8 cellular contexts compared by ENCODE assay signal in the genomic region with DNA sequence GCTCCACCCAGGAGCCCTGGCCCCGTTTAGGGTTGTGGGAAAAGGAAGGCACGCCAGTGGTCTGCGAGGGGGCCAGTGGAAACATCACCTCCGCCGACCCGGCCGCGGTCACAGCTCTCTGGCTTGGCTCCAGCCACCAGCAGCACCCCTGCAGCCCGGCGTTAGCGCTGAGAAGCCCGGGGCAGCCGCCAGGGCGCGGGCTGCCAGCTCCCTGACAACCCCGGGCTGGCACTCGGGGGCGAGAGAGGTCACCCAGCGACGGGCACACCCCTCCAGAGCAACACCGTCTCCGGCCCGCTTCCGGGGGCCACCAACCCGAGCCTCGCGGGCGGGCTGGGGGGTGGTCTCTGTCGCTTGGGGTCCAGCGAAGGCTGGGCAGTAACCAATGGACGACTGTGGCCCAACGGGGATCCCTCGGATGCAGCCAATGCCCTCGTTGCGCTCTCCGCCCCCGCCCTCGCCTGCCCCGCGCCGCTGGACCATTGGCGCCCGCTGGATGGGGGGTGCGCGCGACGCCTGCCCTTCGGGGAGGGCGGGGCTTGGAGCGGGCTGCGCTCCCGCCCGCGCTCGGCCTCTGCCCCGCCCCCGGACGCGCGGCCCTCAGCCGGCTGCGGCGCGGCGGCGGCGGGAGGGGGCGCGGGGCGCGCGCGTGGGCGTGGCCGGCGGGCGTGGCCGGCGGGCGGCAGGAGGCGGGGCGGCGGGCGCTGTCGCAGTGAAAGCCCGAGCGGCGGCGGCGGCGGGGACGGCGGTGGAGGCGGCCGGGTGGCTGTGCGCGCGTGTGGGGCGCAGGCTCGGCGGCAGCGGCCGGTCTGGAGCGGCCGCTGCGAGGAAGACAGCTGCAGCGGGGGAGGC. TPM values are rescaled to one million over a fixed set of nuclear protein-coding genes. Genes with fewer than 3 reads are reported as not detected.
A peak's percentile ranks its signal among the peaks of the same experiment; 100 is the strongest.
DNase-seq lines count a peak whose midpoint lies in the region; ATAC-seq and TF ChIP-seq lines count a peak whose summit lies in the region.

A gene (plus strand): TSS at position 712 of the 852 bp plus-strand sequence. CDS start 1,007 bp downstream, outside the sequence.

- peak; percentile 55 to 69 for TF ChIP-seq RAD21 in liver (IDR thresholded peaks at IDR 0.05)

- no peaks in the 10 kb centered on the region for H3K27me3 ChIP-seq in liver (ENCODE audit: control insufficient read depth in 4 of 4, insufficient read depth in 4 of 4, low read length in 3 of 4)

- peak; percentile 36 for TF ChIP-seq CTCF in liver (IDR thresholded peaks at IDR 0.05; ENCODE audit: low read depth, low read length, missing input control)

- H3K27ac ChIP-seq in liver (ENCODE audit: low read depth in 1 of 2, low read length in 2 of 2): peak within 1 kb of the TSS; percentile 58 to 63

- H3K36me3 ChIP-seq in liver (ENCODE audit: control insufficient read depth in 4 of 4, insufficient read depth in 3 of 4, low read depth in 1 of 4, low read length in 3 of 4): no peaks in the 10 kb centered on the region

- H3K4me3 ChIP-seq in liver (ENCODE audit: low read depth in 1 of 3, low read length in 3 of 3): peak within 1 kb of the TSS; percentile 70 to 82 (median 78)

- peaks cover 7 to 31% (median 21%) of the 10 kb centered on the region in 4 donors for H3K4me1 ChIP-seq in liver (ENCODE audit: control insufficient read depth in 4 of 4, insufficient read depth in 4 of 4, low read length in 3 of 4)

- ATAC-seq in GM18868 (IDR thresholded peaks at IDR 0.05; ENCODE audit: unreplicated experiment): peak; percentile 57
- ATAC-seq in HG03342 (IDR thresholded peaks at IDR 0.05; ENCODE audit: unreplicated experiment): peak; percentile 61

- H3K9ac ChIP-seq in liver (ENCODE audit: low read depth in 1 of 2, low read length in 2 of 2): peak within 1 kb of the TSS in 1 of 2 donors; percentile 36

- under 1% methylated on average over 107 of the region's 107 CpGs for whole genome bisulfite sequencing in liver

- DNase-seq in AG08395 (ENCODE audit: low spot score): peak; percentile 99
- peak; percentile 65 for DNase-seq in NCI-H526 treated with DMSO at 0.1 percent for 48 hours (lab: John Stamatoyannopoulos, UW)
- DNase-seq in activated CD4-positive, alpha-beta T cell treated with anti-CD3 and anti-CD28 coated beads, Interleukin-2, amount 50 U/mL, for 4 hours: peak; percentile 64 to 70
- DNase-seq in dermis microvascular lymphatic vessel endothelial cell (ENCODE audit: low read depth in 2 of 2): peak; percentile 29 to 85
- peak; percentile 57 to 77 for DNase-seq in stimulated activated CD4-positive, alpha-beta T cell treated with anti-CD3 and anti-CD28 coated beads, Interleukin-2, amount 100 ng/mL, for 48 hours

- H3K9me3 ChIP-seq in liver (ENCODE audit: control insufficient read depth in 4 of 4, low read length in 3 of 4): no peaks in the 10 kb centered on the region

TF ChIP-seq in liver, 16 proteins besides CTCF, POLR2A, EP300 and RAD21:
- peak; percentile 25 to 35 for TF ChIP-seq RXRA (IDR thresholded peaks at IDR 0.05)
- TF ChIP-seq GABPA (IDR thresholded peaks at IDR 0.05 in 1 of 2, conservative IDR thresholded peaks at IDR 0.05 in 1 of 2): peak in 1 of 2 donors; percentile 35
- no peak for TF ChIP-seq HNF4A (conservative IDR thresholded peaks at IDR 0.05)
- peak; percentile 64 to 73 for TF ChIP-seq EGR1 (IDR thresholded peaks at IDR 0.05; ENCODE audit: low read depth in 2 of 2)
- TF ChIP-seq NR2F2 (IDR thresholded peaks at IDR 0.05): no peak
- TF ChIP-seq, protein P1, sequence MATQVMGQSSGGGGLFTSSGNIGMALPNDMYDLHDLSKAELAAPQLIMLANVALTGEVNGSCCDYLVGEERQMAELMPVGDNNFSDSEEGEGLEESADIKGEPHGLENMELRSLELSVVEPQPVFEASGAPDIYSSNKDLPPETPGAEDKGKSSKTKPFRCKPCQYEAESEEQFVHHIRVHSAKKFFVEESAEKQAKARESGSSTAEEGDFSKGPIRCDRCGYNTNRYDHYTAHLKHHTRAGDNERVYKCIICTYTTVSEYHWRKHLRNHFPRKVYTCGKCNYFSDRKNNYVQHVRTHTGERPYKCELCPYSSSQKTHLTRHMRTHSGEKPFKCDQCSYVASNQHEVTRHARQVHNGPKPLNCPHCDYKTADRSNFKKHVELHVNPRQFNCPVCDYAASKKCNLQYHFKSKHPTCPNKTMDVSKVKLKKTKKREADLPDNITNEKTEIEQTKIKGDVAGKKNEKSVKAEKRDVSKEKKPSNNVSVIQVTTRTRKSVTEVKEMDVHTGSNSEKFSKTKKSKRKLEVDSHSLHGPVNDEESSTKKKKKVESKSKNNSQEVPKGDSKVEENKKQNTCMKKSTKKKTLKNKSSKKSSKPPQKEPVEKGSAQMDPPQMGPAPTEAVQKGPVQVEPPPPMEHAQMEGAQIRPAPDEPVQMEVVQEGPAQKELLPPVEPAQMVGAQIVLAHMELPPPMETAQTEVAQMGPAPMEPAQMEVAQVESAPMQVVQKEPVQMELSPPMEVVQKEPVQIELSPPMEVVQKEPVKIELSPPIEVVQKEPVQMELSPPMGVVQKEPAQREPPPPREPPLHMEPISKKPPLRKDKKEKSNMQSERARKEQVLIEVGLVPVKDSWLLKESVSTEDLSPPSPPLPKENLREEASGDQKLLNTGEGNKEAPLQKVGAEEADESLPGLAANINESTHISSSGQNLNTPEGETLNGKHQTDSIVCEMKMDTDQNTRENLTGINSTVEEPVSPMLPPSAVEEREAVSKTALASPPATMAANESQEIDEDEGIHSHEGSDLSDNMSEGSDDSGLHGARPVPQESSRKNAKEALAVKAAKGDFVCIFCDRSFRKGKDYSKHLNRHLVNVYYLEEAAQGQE (IDR thresholded peaks at IDR 0.05): peak; percentile 39

RNA-seq across cellular contexts. Expression of the gene that starts here (rescaled TPM):
- 0.26 and 0.89 TPM in 2 replicates for total RNA-seq in dermis microvascular lymphatic vessel endothelial cell
- total RNA-seq in liver: 1 to 10 TPM; 6.3 to 9.3 TPM
- polyA plus RNA-seq in liver: 10 to 100 TPM in 1 of 2 donors, 1 to 10 TPM in 1; 6.9 to 16.0 TPM

Comparison
In these comparisons a context has a peak if more than half of its experiments do, and no peak if none do; other contexts are left out.
1. Peak in every context shown above with its lines: DNase-seq, ATAC-seq, H3K4me3 ChIP-seq and H3K27ac ChIP-seq.
2. Peak in DNase-seq in dermis microvascular lymphatic vessel endothelial cell; RNA of the gene not detected or under 1 TPM.